29 cellular contexts compared by ENCODE assay signal in the genomic region with DNA sequence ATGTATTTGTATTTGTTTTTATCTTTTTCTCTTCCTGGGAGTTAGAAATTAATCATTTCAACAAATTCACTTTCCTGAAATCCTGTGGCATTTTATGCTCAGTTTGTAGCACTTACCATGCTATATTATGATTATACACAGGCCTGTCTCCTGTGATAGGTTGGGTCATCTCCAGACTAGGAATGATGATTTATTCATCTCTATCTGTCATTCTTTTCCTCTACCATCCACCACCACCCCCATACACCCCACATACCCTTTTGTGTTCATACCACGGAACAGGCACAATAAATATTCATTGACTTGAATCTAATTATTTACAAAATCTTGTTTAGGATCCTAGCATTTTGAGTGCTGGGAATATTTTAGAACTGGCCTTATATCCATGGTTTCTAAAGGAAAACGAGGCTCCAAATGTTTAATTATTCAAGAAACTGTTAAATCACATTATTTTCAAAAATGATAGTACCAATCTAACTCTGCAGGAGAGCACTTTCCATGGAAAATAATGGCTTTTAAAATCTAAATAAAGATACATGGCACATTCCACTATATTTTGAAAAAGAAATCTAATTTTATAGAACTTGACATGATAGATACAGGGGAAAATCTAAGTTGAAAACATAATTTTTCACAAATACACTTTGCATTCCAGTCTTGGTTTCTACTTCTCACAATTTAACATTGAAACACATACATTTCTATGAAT.
"Had no signal": no experiment of that assay in that cellular context is flagged by ENCODE, and none has a peak within 500 bp of the region (broad histone marks: within the 10 kb centered on the region; RNA-seq: fewer than 3 reads in every experiment).

No MANE protein-coding gene starts in this region.

- H3K9me3 ChIP-seq: left lung, lower lobe of right lung, neutrophil, testis, thyroid gland, transverse colon, upper lobe of left lung, vagina had no signal

- H3K27ac ChIP-seq: left lung, lower lobe of right lung, neural progenitor cell, neutrophil, parathyroid adenoma, skin epidermis, stomach, testis, thyroid gland, transverse colon, upper lobe of left lung, vagina had no signal

- H3K4me1 Mint-ChIP-seq: immature natural killer cell; naive B cell; stimulated activated naive B cell treated with anti-CD40 and anti-IgM and Interleukin-4, amounts not matched to agents 10 μg/mL and 1 μg/mL and 100 μg/mL, for 72 hours had no signal

- DNase-seq: hypothalamus; immature natural killer cell; kidney; left colon; left lung; lower lobe of right lung; mammary epithelial cell; mesenchymal stem cell; naive B cell; occipital lobe; right cardiac atrium; stimulated activated CD4-positive, alpha-beta T cell treated with anti-CD3 and anti-CD28 coated beads, Interleukin-12 subunit alpha, Interleukin-12 subunit beta, amount 100 ng/mL, for 4 hours; stimulated activated CD4-positive, alpha-beta T cell treated with anti-CD3 and anti-CD28 coated beads, Interleukin-15, amount 100 ng/mL, for 24 hours; stimulated activated CD4-positive, alpha-beta T cell treated with anti-CD3 and anti-CD28 coated beads, Interleukin-2, amount 100 ng/mL, for 24 hours; stimulated activated CD4-positive, alpha-beta T cell treated with anti-CD3 and anti-CD28 coated beads, Interleukin-4, amount 100 ng/mL, for 1 hour; stimulated activated naive B cell treated with anti-CD40 and anti-IgM and Interleukin-4, amounts not matched to agents 10 μg/mL and 1 μg/mL and 100 μg/mL, for 72 hours; stimulated activated naive CD8-positive, alpha-beta T cell treated with anti-CD3 and anti-CD28 coated beads, Interleukin-15, Interleukin-2, amounts not matched to agents 100 U/mL and 50 U/mL, for 24 hours; stomach; testis; thyroid gland; transverse colon; upper lobe of left lung had no signal

- H3K27me3 Mint-ChIP-seq: naive B cell; stimulated activated naive B cell treated with anti-CD40 and anti-IgM and Interleukin-4, amounts not matched to agents 10 μg/mL and 1 μg/mL and 100 μg/mL, for 72 hours had no signal

- ATAC-seq: left colon; left lung; lower lobe of right lung; right cardiac atrium; sciatic nerve; stimulated activated naive B cell treated with anti-CD40 and anti-IgM and Interleukin-4, amounts not matched to agents 10 μg/mL and 1 μg/mL and 100 μg/mL, for 72 hours; stimulated activated naive CD8-positive, alpha-beta T cell treated with anti-CD3 and anti-CD28 coated beads, Interleukin-15, Interleukin-2, amounts not matched to agents 100 U/mL and 50 U/mL, for 24 hours had no signal

- H3K27ac Mint-ChIP-seq: immature natural killer cell; naive B cell; neural progenitor cell; stimulated activated naive B cell treated with anti-CD40 and anti-IgM and Interleukin-4, amounts not matched to agents 10 μg/mL and 1 μg/mL and 100 μg/mL, for 72 hours had no signal

- H3K4me3 Mint-ChIP-seq: immature natural killer cell; naive B cell; nephron; neural progenitor cell; stimulated activated naive B cell treated with anti-CD40 and anti-IgM and Interleukin-4, amounts not matched to agents 10 μg/mL and 1 μg/mL and 100 μg/mL, for 72 hours had no signal

- H3K36me3 ChIP-seq: left lung, lower lobe of right lung, neural progenitor cell, neutrophil, stomach, thyroid gland, transverse colon, upper lobe of left lung, vagina had no signal

- H3K27me3 ChIP-seq: left lung, neural progenitor cell, neutrophil, stomach, testis, thyroid gland, transverse colon, upper lobe of left lung, vagina had no signal

- H3K4me1 ChIP-seq: left lung, lower lobe of right lung, neural progenitor cell, parathyroid adenoma, stomach, testis, thyroid gland, transverse colon, upper lobe of left lung, vagina had no signal

- H3K36me3 Mint-ChIP-seq: naive B cell, neural progenitor cell had no signal

- H3K4me3 ChIP-seq: left lung, lower lobe of right lung, neural progenitor cell, skin epidermis, stomach, testis, thyroid gland, transverse colon, upper lobe of left lung, vagina had no signal
